In the genomic region with DNA sequence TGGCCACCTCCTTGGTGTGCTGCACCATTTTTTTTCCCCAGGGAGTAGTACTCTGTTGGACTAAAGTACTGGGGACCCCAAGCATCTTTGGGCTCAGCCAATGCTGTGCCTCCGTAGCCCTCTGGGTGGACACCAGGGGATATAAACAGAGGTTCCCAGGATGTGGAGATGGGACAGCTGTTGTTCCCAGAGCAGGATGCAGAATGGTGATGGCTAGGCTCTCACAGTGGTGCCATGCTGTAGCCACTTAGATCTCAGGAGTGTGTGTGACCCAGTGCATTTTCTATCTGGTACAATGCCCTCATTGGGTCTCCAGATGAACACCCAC, we compare ENCODE assay signal across 16 cellular contexts. TPM values are rescaled to one million over a fixed set of nuclear protein-coding genes. Genes with fewer than 3 reads are reported as not detected.
DNase-seq lines count a peak whose midpoint lies in the region; ATAC-seq, FAIRE-seq and TF ChIP-seq lines count a peak whose summit lies in the region.
"Had no signal": no experiment of that assay in that cellular context is flagged by ENCODE, and none has a peak within 500 bp of the region (broad histone marks: within the 10 kb centered on the region; RNA-seq: fewer than 3 reads in every experiment).

No MANE protein-coding gene starts in this region.

- TF ChIP-seq EP300 in HepG2 (IDR thresholded peaks at IDR 0.05; ENCODE audit: low read depth in 2 of 2, low read length in 2 of 2) = no peak
- no peak for TF ChIP-seq EP300 in HepG2 (CRISPR knock-in tag; IDR thresholded peaks at IDR 0.05; ENCODE audit: borderline replicate concordance)

- H3K36me3 Mint-ChIP-seq in GM23338 (ENCODE audit: low read depth) = peaks cover 20% of the 10 kb centered on the region
- H3K36me3 Mint-ChIP-seq: T-cell had no signal

- no peak overlapping the region for H3K9ac ChIP-seq in HepG2 (ENCODE audit: insufficient read depth, low read depth, low read length)

- H3K27me3 Mint-ChIP-seq in GM23338 (ENCODE audit: insufficient read depth, low read depth, poor library complexity) = peaks cover 9% of the 10 kb centered on the region
- peaks cover 41% of the 10 kb centered on the region for H3K27me3 Mint-ChIP-seq in stimulated activated naive CD8-positive, alpha-beta T cell treated with anti-CD3 and anti-CD28 coated beads, Interleukin-15, amount 100 ng/mL, for 72 hours

- H3K27ac ChIP-seq in HepG2 (ENCODE audit: extremely low read length, insufficient read depth, low read length) (no peak overlapping the region), right lobe of liver (no peak overlapping the region), GM23338 (ENCODE audit: low read depth) (no peak overlapping the region), upper lobe of right lung (no peak overlapping the region)
- H3K27ac ChIP-seq: C4-2B, HL-60, SK-N-MC had no signal

- H3K4me3 ChIP-seq in HepG2 (replicated peaks in 1 of 3; ENCODE audit: insufficient read depth in 1 of 3, low read depth in 2 of 3, low read length in 3 of 3) (no peak overlapping the region), right lobe of liver (no peak overlapping the region), GM23338 (no peak overlapping the region), upper lobe of right lung (no peak overlapping the region)
- H3K4me3 ChIP-seq: SK-N-MC had no signal

- H3K79me2 ChIP-seq in HepG2 (ENCODE audit: insufficient read depth, low read length) (no peaks in the 10 kb centered on the region), GM23338 (replicated peaks; ENCODE audit: insufficient read depth) (no peaks in the 10 kb centered on the region)

- BruUV-seq in HepG2 (replicated peaks; lab: Mats Ljungman, UMichigan) = no TSS peak

- no CpG with 5 or more reads among the region's 1 CpG for WGBS in HepG2 (ENCODE audit: low lambda C conversion rate)
- WGBS in right lobe of liver (ENCODE audit: insufficient coverage, low coverage, low lambda C conversion rate, missing lambda C conversion rate) = no CpG with 5 or more reads among the region's 1 CpG

- H3K4me1 ChIP-seq in HepG2 (ENCODE audit: insufficient read depth, low read length) = no peaks in the 10 kb centered on the region
- no peaks in the 10 kb centered on the region for H3K4me1 ChIP-seq in right lobe of liver
- no peaks in the 10 kb centered on the region for H3K4me1 ChIP-seq in GM23338 (ENCODE audit: insufficient read depth)
- no peaks in the 10 kb centered on the region for H3K4me1 ChIP-seq in upper lobe of right lung

- no peak for DNase-seq in HepG2 (ENCODE audit: low spot score)
- no peak for DNase-seq in right lobe of liver
- no peak for DNase-seq in GM23338 (ENCODE audit: low spot score)
- no peak for DNase-seq in upper lobe of right lung
- DNase-seq in NK-92 (lab: John Stamatoyannopoulos, UW; ENCODE audit: unreplicated experiment) = no peak
- DNase-seq in stimulated activated naive CD8-positive, alpha-beta T cell treated with anti-CD3 and anti-CD28 coated beads, Interleukin-15, amount 100 ng/mL, for 72 hours = no peak
- DNase-seq: 8988T, NCI-H1048, NCI-H226, T-cell had no signal

- ATAC-seq in HepG2 (peak; percentile 50), right lobe of liver (no peak), GM23338 (peak; percentile 57), HG03457 (IDR thresholded peaks at IDR 0.05; ENCODE audit: unreplicated experiment) (peak; percentile 24), upper lobe of right lung (peak; percentile 9), HG02973 (IDR thresholded peaks at IDR 0.05; ENCODE audit: unreplicated experiment) (no peak)
- no peak for ATAC-seq in stimulated activated naive CD8-positive, alpha-beta T cell treated with anti-CD3 and anti-CD28 coated beads, Interleukin-15, amount 100 ng/mL, for 72 hours
- ATAC-seq: Right ventricle myocardium inferior, T-cell had no signal

- H3K4me2 ChIP-seq in HepG2 (ENCODE audit: low read depth, low read length) (no peak overlapping the region), GM23338 (no peak overlapping the region)

- no peak for FAIRE-seq in HepG2 (lab: Jason Lieb, UNC)

- H2AFZ ChIP-seq in HepG2 (ENCODE audit: low read length) (no peak overlapping the region), GM23338 (peak overlapping the region; percentile 77)

- no peak overlapping the region for H3K27ac Mint-ChIP-seq in GM23338
- H3K27ac Mint-ChIP-seq in stimulated activated naive CD8-positive, alpha-beta T cell treated with anti-CD3 and anti-CD28 coated beads, Interleukin-15, amount 100 ng/mL, for 72 hours = no peak overlapping the region
- H3K27ac Mint-ChIP-seq: T-cell had no signal

- TF ChIP-seq POLR2A in HepG2 (IDR thresholded peaks at IDR 0.05; ENCODE audit: insufficient read depth in 1 of 2, low read depth in 2 of 2, low read length in 2 of 2) (no peak), right lobe of liver (IDR thresholded peaks at IDR 0.05) (no peak)

- no peaks in the 10 kb centered on the region for H3K4me1 Mint-ChIP-seq in GM23338
- H3K4me1 Mint-ChIP-seq in stimulated activated naive CD8-positive, alpha-beta T cell treated with anti-CD3 and anti-CD28 coated beads, Interleukin-15, amount 100 ng/mL, for 72 hours = no peaks in the 10 kb centered on the region
- H3K4me1 Mint-ChIP-seq: T-cell had no signal

- no peaks in the 10 kb centered on the region for H3K27me3 ChIP-seq in HepG2 (ENCODE audit: control insufficient read depth in 1 of 2, insufficient read depth in 2 of 2, low read length in 2 of 2)
- no peaks in the 10 kb centered on the region for H3K27me3 ChIP-seq in right lobe of liver
- H3K27me3 ChIP-seq in GM23338 (ENCODE audit: insufficient read depth) = no peaks in the 10 kb centered on the region
- H3K27me3 ChIP-seq in upper lobe of right lung = peaks cover 4% of the 10 kb centered on the region

- in situ Hi-C loops in HepG2 (cut with HindIII; ENCODE audit: extremely low pct_ligation_motif_present, low pct_unique_long_range_greater_than_20kb) = loop anchor here (10.0 kb wide), 1 partner anchor 105 kb away; no protein-coding TSS in a partner anchor

- no peaks in the 10 kb centered on the region; the same call in 1 of the 2 replicates for H3K9me2 ChIP-seq in GM23338 (ENCODE audit: insufficient read depth)

- peaks cover 23% of the 10 kb centered on the region for H3K9me3 Mint-ChIP-seq in GM23338
- H3K9me3 Mint-ChIP-seq in stimulated activated naive CD8-positive, alpha-beta T cell treated with anti-CD3 and anti-CD28 coated beads, Interleukin-15, amount 100 ng/mL, for 72 hours = peaks cover 15 to 23% of the 10 kb centered on the region in 2 donors

- no peak for TF ChIP-seq CTCF in HepG2 (CRISPR knock-in tag; IDR thresholded peaks at IDR 0.05)
- no peak for TF ChIP-seq CTCF in right lobe of liver (IDR thresholded peaks at IDR 0.05)
- TF ChIP-seq CTCF in GM23338 (conservative IDR thresholded peaks at IDR 0.05; ENCODE audit: low read depth in 2 of 2) = no peak
- TF ChIP-seq CTCF in upper lobe of right lung (IDR thresholded peaks at IDR 0.05) = no peak

- intact Hi-C loops in HepG2 (cut with micrococcal nuclease; ENCODE audit: unreplicated experiment) (loop anchor here (10.0 kb wide), 1 partner anchor 595 kb away; no protein-coding TSS in a partner anchor), right lobe of liver (cut with DNase I) (no loop called here), upper lobe of right lung (cut with DNase I) (no loop called here)

- POLR2A ChIA-PET in HepG2 (lab: Yijun Ruan, JAX) = no interaction called here

- H3K9me3 ChIP-seq in HepG2 (ENCODE audit: low read length) (no peaks in the 10 kb centered on the region), right lobe of liver (no peaks in the 10 kb centered on the region), upper lobe of right lung (no peaks in the 10 kb centered on the region)

- H4K20me1 ChIP-seq in HepG2 (ENCODE audit: insufficient read depth, low read length) (no peaks in the 10 kb centered on the region), GM23338 (replicated peaks; ENCODE audit: insufficient read depth) (no peaks in the 10 kb centered on the region)

- H3K36me3 ChIP-seq in HepG2 (replicated peaks in 1 of 2; ENCODE audit: control insufficient read depth in 1 of 2, insufficient read depth in 2 of 2, low read length in 2 of 2) = no peaks in the 10 kb centered on the region
- no peaks in the 10 kb centered on the region for H3K36me3 ChIP-seq in right lobe of liver
- H3K36me3 ChIP-seq in GM23338 (ENCODE audit: insufficient read depth) = no peaks in the 10 kb centered on the region
- no peaks in the 10 kb centered on the region for H3K36me3 ChIP-seq in upper lobe of right lung

- H3F3A ChIP-seq in GM23338 (replicated peaks; ENCODE audit: low read depth) = 0 out of 2 replicates have a peak, but pooled peaks cover 5% of the 10 kb centered on the region

- H3K4me3 Mint-ChIP-seq in GM23338 = no peak overlapping the region
- no peak overlapping the region for H3K4me3 Mint-ChIP-seq in stimulated activated naive CD8-positive, alpha-beta T cell treated with anti-CD3 and anti-CD28 coated beads, Interleukin-15, amount 100 ng/mL, for 72 hours
- H3K4me3 Mint-ChIP-seq: T-cell had no signal

- no peak for TF ChIP-seq RAD21 in HepG2 (CRISPR knock-in tag; IDR thresholded peaks at IDR 0.05)

- CTCF ChIA-PET in HepG2 (lab: Yijun Ruan, JAX; ENCODE audit: low intra/inter-chr PET ratio, low total read pairs) = no interaction called here

RNA-seq across cellular contexts. Expression of a gene that starts 50.9 kb away (rescaled TPM):
- not detected in 2 replicates for total RNA-seq in HepG2 (2016; rRNA removed; fragmentation: Illumina TruSeq; extraction: Trizol)
- total RNA-seq in HepG2 (2016; cell fraction: cytosol; rRNA removed; fragmentation: Illumina TruSeq; extraction: Trizol; ENCODE audit: low read depth) = not detected in 2 replicates
- not detected in 2 replicates for total RNA-seq in HepG2 (2016; cell fraction: insoluble cytoplasmic fraction; rRNA removed; fragmentation: Illumina TruSeq; extraction: Trizol)
- total RNA-seq in HepG2 (2016; cell fraction: membrane; rRNA removed; fragmentation: Illumina TruSeq; extraction: Trizol) = not detected in 2 replicates
- total RNA-seq in HepG2 (2016; cell fraction: nucleus; rRNA removed; fragmentation: Illumina TruSeq; extraction: Trizol) = not detected in 2 replicates
- not detected in 2 replicates for polyA plus RNA-seq in HepG2 (2011; rRNA removed)
- not detected in 2 replicates for polyA plus RNA-seq in HepG2 (2011; cell fraction: cytosol; rRNA removed)
- polyA plus RNA-seq in HepG2 (2011; cell fraction: nucleus; rRNA removed) = not detected in 2 replicates
- polyA plus RNA-seq in HepG2 (2012) = not detected in 2 replicates
- polyA plus RNA-seq in HepG2 (2016; cell fraction: cytosol; fragmentation: Illumina TruSeq; extraction: Trizol; ENCODE audit: low read depth) = not detected in 2 replicates
- polyA plus RNA-seq in HepG2 (2016; cell fraction: insoluble cytoplasmic fraction; fragmentation: Illumina TruSeq; extraction: Trizol; ENCODE audit: low read depth) = not detected in 2 replicates
- polyA plus RNA-seq in HepG2 (2016; cell fraction: membrane; fragmentation: Illumina TruSeq; extraction: Trizol; ENCODE audit: low read depth) = not detected in 2 replicates
- not detected in 2 replicates for polyA plus RNA-seq in HepG2 (2016; cell fraction: nucleus; fragmentation: Illumina TruSeq; extraction: Trizol; ENCODE audit: insufficient read depth, low read depth)
- 0.05 TPM in 1 of 2 replicates, not detected in the other for polyA minus RNA-seq in HepG2 (2011; rRNA and poly(A)+ RNA removed; ENCODE audit: low replicate concordance)
- not detected in 2 replicates for polyA minus RNA-seq in HepG2 (2011; cell fraction: cytosol; rRNA and poly(A)+ RNA removed)
- polyA minus RNA-seq in HepG2 (2011; cell fraction: nucleus; rRNA and poly(A)+ RNA removed) = 0.26 TPM in 1 of 2 replicates, not detected in the other
- under 1 TPM in 3 of 6 experiments, not detected in 3; 0.06 to 0.20 (median 0.18) TPM for total RNA-seq in right lobe of liver
- total RNA-seq in GM23338 (2014; rRNA removed; shearing (Covaris generic)) = 0.80 and 5.8 TPM in 2 replicates
- polyA plus RNA-seq in GM23338 (2016; fragmentation: Nextera tagmentation; extraction: Ambion mirVana) = 0.92 and 1.1 TPM in 2 replicates
- total RNA-seq in upper lobe of right lung = 14.3 TPM

Comparison
In these comparisons a context has a peak if more than half of its experiments do, and no peak if none do; other contexts are left out.
1. ATAC-seq: peak in HepG2 (single experiment), GM23338 (single experiment), HG03457 (single experiment) and upper lobe of right lung (single experiment); none in right lobe of liver (0 of 4), HG02973 (single experiment) and stimulated activated naive CD8-positive, alpha-beta T cell treated with anti-CD3 and anti-CD28 coated beads, Interleukin-15, amount 100 ng/mL, for 72 hours (single experiment).